Comparison of ENCODE assay signal across 12 cellular contexts in the genomic region with DNA sequence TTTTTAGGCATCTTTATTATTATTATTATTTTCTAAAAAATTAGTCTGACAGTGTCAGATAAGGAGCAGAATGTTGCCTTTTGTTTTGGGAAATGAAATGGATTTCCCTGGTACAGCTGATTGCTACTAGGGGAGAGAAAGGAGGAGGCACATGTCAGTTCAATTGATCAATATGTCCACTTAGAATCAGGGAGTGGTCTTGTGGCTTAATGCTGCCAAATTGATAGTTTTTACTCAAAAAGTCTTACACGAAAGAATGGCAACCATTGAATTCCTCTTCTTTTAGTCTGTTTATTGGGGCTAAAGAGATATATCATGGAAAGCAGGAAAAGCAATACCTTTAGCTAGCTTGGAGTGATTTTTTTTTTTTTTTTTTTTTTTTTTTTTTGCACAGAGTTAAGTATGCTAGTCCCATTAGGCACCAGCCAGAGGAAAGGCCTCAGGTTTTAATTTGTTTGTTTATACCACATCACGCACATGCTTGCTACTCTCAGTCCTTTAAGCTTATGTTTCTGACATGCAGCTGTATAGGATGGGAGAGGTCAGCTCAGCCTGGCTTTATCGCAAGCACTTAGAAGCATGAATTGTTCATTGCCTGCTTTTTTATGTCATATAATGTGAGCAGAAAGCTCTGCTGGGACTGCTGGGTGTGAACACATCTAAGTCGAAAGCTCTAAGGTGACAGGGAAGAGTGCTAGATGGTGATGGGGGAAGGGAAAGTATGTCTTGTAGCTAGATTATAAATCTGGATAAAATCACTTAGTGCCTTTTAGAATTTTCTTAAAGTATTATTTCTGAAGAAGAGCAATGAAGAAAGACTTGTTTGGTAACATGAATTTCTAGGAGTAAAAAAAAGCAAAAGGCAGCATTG. TPM values are rescaled to one million over a fixed set of nuclear protein-coding genes. Genes with fewer than 3 reads are reported as not detected.
DNase-seq lines count a peak whose midpoint lies in the region; ATAC-seq, FAIRE-seq and TF ChIP-seq lines count a peak whose summit lies in the region.
"Had no signal": no experiment of that assay in that cellular context is flagged by ENCODE, and none has a peak within 500 bp of the region (broad histone marks: within the 10 kb centered on the region; RNA-seq: fewer than 3 reads in every experiment).

No MANE protein-coding gene starts in this region.

- H3K27me3 ChIP-seq in keratinocyte (ENCODE audit: control insufficient read depth, extremely low read depth, insufficient read depth, low read length) (no peaks in the 10 kb centered on the region), testis (no peaks in the 10 kb centered on the region), body of pancreas (no peaks in the 10 kb centered on the region)

- dilution Hi-C loops in keratinocyte (cut with MboI; ENCODE audit: extremely low pct_ligation_motif_present, low sequenced_read_pairs), result no loop called here

- peak; percentile 41 for FAIRE-seq in keratinocyte (lab: Jason Lieb, UNC)
- FAIRE-seq: H54 had no signal

- intact Hi-C loops in testis (cut with DNase I; ENCODE audit: low total_unique reads) (no loop called here), body of pancreas (cut with DNase I) (no loop called here)

- no peak overlapping the region for H3K4me3 ChIP-seq in keratinocyte (ENCODE audit: control insufficient read depth in 2 of 3, extremely low read depth in 1 of 3, insufficient read depth in 2 of 3, low read depth in 1 of 3, low read length in 3 of 3)
- no peak overlapping the region for H3K4me3 ChIP-seq in testis
- no peak overlapping the region for H3K4me3 ChIP-seq in body of pancreas
- H3K4me3 ChIP-seq: PC-9 had no signal

- H3K9me1 ChIP-seq in keratinocyte (ENCODE audit: control insufficient read depth, extremely low read depth, insufficient read depth, low read length), result no peaks in the 10 kb centered on the region

- H3K27ac ChIP-seq in keratinocyte (ENCODE audit: control insufficient read depth, insufficient read depth, low read length), result peak overlapping the region; percentile 25
- peak overlapping the region; percentile 59 to 87 for H3K27ac ChIP-seq in testis
- H3K27ac ChIP-seq in body of pancreas, result no peak overlapping the region
- H3K27ac ChIP-seq: PC-9 had no signal

- TF ChIP-seq CTCF in keratinocyte (optimal IDR thresholded peaks at IDR 0.05 in 1 of 3, IDR thresholded peaks at IDR 0.05 in 1 of 3, conservative IDR thresholded peaks at IDR 0.05 in 1 of 3; ENCODE audit: extremely low read depth in 1 of 3, insufficient read depth in 2 of 3, low read length in 3 of 3) (no peak), testis (IDR thresholded peaks at IDR 0.05) (no peak), body of pancreas (IDR thresholded peaks at IDR 0.05) (no peak)

- DNase-seq in NCI-H1436 (lab: John Stamatoyannopoulos, UW) (peak; percentile 24), NCI-H1436 treated with DMSO at 0.1 percent for 48 hours (lab: John Stamatoyannopoulos, UW) (no peak), NCI-H774 (lab: John Stamatoyannopoulos, UW) (peak; percentile 10), keratinocyte (ENCODE audit: low read depth, low spot score) (no peak), testis (no peak), body of pancreas (no peak), A172 (ENCODE audit: low spot score) (no peak)
- DNase-seq in NK-92 treated with Interleukin-12 subunit alpha and Interleukin-12 subunit beta, amount 100 ng/mL, for 24 hours (lab: John Stamatoyannopoulos, UW), result no peak
- DNase-seq: activated naive CD8-positive, alpha-beta T cell treated with anti-CD3 and anti-CD28 coated beads, Interleukin-2, amount 10 ng/mL, durations not matched to agents 7 days and 5 days; PC-9; stimulated activated naive CD8-positive, alpha-beta T cell treated with anti-CD3 and anti-CD28 coated beads, Interleukin-15, Interleukin-2, amounts not matched to agents 100 U/mL and 50 U/mL, for 24 hours had no signal

- peak overlapping the region; percentile 28 for H3K4me2 ChIP-seq in keratinocyte (ENCODE audit: control insufficient read depth, extremely low read depth, insufficient read depth, low read depth, low read length)
- H3K4me2 ChIP-seq: PC-9 had no signal

- H2AFZ ChIP-seq in keratinocyte (ENCODE audit: control insufficient read depth, low read length), result peak overlapping the region; percentile 50
- H2AFZ ChIP-seq: PC-9 had no signal

- ATAC-seq in body of pancreas, result no peak
- ATAC-seq: stimulated activated naive CD8-positive, alpha-beta T cell treated with anti-CD3 and anti-CD28 coated beads, Interleukin-15, Interleukin-2, amounts not matched to agents 100 U/mL and 50 U/mL, for 24 hours had no signal

- WGBS in testis, 2 donors, result 54 to 57% methylated on average over 4 of the region's 4 CpGs
- 86 to 92% methylated on average over 4 of the region's 4 CpGs for WGBS in body of pancreas, 2 donors

- H3K4me1 ChIP-seq in keratinocyte (ENCODE audit: control insufficient read depth, extremely low read depth, insufficient read depth, low read length) (peaks cover 29% of the 10 kb centered on the region), testis (no peaks in the 10 kb centered on the region), body of pancreas (peaks cover 7% of the 10 kb centered on the region)

- TF ChIP-seq POLR2A in testis (IDR thresholded peaks at IDR 0.05) (no peak), body of pancreas (IDR thresholded peaks at IDR 0.05) (no peak)

- no peaks in the 10 kb centered on the region for H3K79me2 ChIP-seq in keratinocyte (ENCODE audit: control insufficient read depth, insufficient read depth, low read length)

- H3K36me3 ChIP-seq in keratinocyte (ENCODE audit: control insufficient read depth in 2 of 2, extremely low read depth in 1 of 2, insufficient read depth in 2 of 2, low read length in 2 of 2) (no peaks in the 10 kb centered on the region), testis (ENCODE audit: low read depth, missing control alignments) (no peaks in the 10 kb centered on the region), body of pancreas (replicated peaks in 1 of 2; ENCODE audit: insufficient read depth in 1 of 2, low read depth in 2 of 2) (no peaks in the 10 kb centered on the region)

- H3K9me3 ChIP-seq in keratinocyte (ENCODE audit: control insufficient read depth, low read depth, low read length) (no peaks in the 10 kb centered on the region), testis (no peaks in the 10 kb centered on the region), body of pancreas (no peaks in the 10 kb centered on the region)

- H3K9ac ChIP-seq in keratinocyte (ENCODE audit: control insufficient read depth, extremely low read depth, insufficient read depth, low read length), result peak overlapping the region; percentile 24

- H4K20me1 ChIP-seq in keratinocyte (ENCODE audit: control insufficient read depth, extremely low read depth, insufficient read depth, low read length), result no peaks in the 10 kb centered on the region

RNA-seq across cellular contexts. Expression of gene AKAP6, which starts 1.5 kb away (rescaled TPM):
- polyA plus RNA-seq in keratinocyte (1.3 to 2.6 TPM (median 2.0 TPM) in 3 replicates), testis (ENCODE audit: insufficient read depth, low read depth, low replicate concordance) (30.9 TPM)
- polyA plus RNA-seq in keratinocyte (2011; ENCODE audit: low read depth), result 2.0 TPM
- polyA plus RNA-seq in keratinocyte (2011; cell fraction: cytosol; rRNA removed), result 1.6 and 2.4 TPM in 2 replicates
- polyA plus RNA-seq in keratinocyte (2011; cell fraction: nucleus; rRNA removed), result 4.0 and 4.2 TPM in 2 replicates
- polyA plus RNA-seq in keratinocyte (2012; ENCODE audit: low replicate concordance), result 0.78 and 1.7 TPM in 2 replicates
- polyA minus RNA-seq in keratinocyte, result 2.3 to 13.4 TPM (median 11.1 TPM) in 3 replicates
- polyA minus RNA-seq in keratinocyte (2011; cell fraction: cytosol; rRNA and poly(A)+ RNA removed), result 2.5 TPM
- 13.6 and 23.6 TPM in 2 replicates for polyA minus RNA-seq in keratinocyte (2011; cell fraction: nucleus; rRNA and poly(A)+ RNA removed)
- total RNA-seq in testis (10 to 100 TPM; 26.6 to 30.9 TPM), body of pancreas (1 to 10 TPM; 2.0 to 2.9 TPM)
- total RNA-seq in A172 (2014; rRNA removed; shearing (Covaris generic)), result 7.1 and 11.3 TPM in 2 replicates

Comparison
In these comparisons a context has a peak if more than half of its experiments do, and no peak if none do; other contexts are left out.
1. DNase-seq: peak in NCI-H1436 (single experiment) and NCI-H774 (single experiment); none in NCI-H1436 treated with DMSO at 0.1 percent for 48 hours (single experiment), keratinocyte (single experiment), testis (single experiment), body of pancreas (0 of 4), A172 (single experiment) and NK-92 treated with Interleukin-12 subunit alpha and Interleukin-12 subunit beta, amount 100 ng/mL, for 24 hours (single experiment).
2. H3K27ac ChIP-seq: peak in keratinocyte (single experiment) and testis (2 of 2); none in body of pancreas (0 of 4).